ENCODE assay signal across 8 cellular contexts in genomic region chr11:74739546-74740270, GRCh38. TPM values are rescaled to one million over a fixed set of nuclear protein-coding genes. Genes with fewer than 3 reads are reported as not detected.
DNase-seq lines count a peak whose midpoint lies in the region; ATAC-seq and TF ChIP-seq lines count a peak whose summit lies in the region.

No MANE protein-coding gene starts in this region.

- H3K27ac ChIP-seq in OCI-LY3 (ENCODE audit: low read length) (no peak overlapping the region), psoas muscle (no peak overlapping the region)

- H3K4me1 ChIP-seq in Caco-2 = no peaks in the 10 kb centered on the region; the same call in 1 of the 2 replicates
- H3K4me1 ChIP-seq in OCI-LY3 (ENCODE audit: low read length) = peaks cover 4% of the 10 kb centered on the region
- no peaks in the 10 kb centered on the region for H3K4me1 ChIP-seq in psoas muscle

- no peaks in the 10 kb centered on the region for H3K79me2 ChIP-seq in OCI-LY3 (ENCODE audit: low read length)

- intact Hi-C loops in Caco-2 (cut with micrococcal nuclease; ENCODE audit: unreplicated experiment) = loop anchor here (1.0 kb wide), 2 partner anchors 9 to 37 kb away; partner anchors contain the start of gene RNF169
- intact Hi-C loops in head of caudate nucleus (cut with DNase I) = no loop called here
- intact Hi-C loops in psoas muscle (cut with DNase I) = loop anchor here in 1 of 2 donors (10.0 kb wide), 1 partner anchor 285 kb away; no protein-coding TSS in a partner anchor

- H3K4me3 ChIP-seq in Caco-2 (ENCODE audit: low read depth, low read length) (no peak overlapping the region), OCI-LY3 (ENCODE audit: low read length) (no peak overlapping the region), psoas muscle (no peak overlapping the region)

- H3K27me3 Mint-ChIP-seq in Caco-2 (ENCODE audit: insufficient read depth, unreplicated experiment) = no peaks in the 10 kb centered on the region
- peaks cover 28% of the 10 kb centered on the region for H3K27me3 Mint-ChIP-seq in activated naive CD4-positive, alpha-beta T cell treated with anti-CD3 and anti-CD28 coated beads, Interleukin-2, amount 10 ng/mL, durations not matched to agents 7 days and 5 days

- 13 to 20% (median 18%) methylated on average over 8 of the region's 8 CpGs for WGBS in psoas muscle, 3 donors

- peak; percentile 93 to 95 for TF ChIP-seq CTCF in Caco-2 (IDR thresholded peaks at IDR 0.05; ENCODE audit: insufficient read depth in 1 of 2, low read depth in 1 of 2, low read length in 1 of 2, severe bottlenecking in 1 of 2, unreplicated experiment in 1 of 2)
- TF ChIP-seq CTCF in OCI-LY3 (IDR thresholded peaks at IDR 0.05; ENCODE audit: low read depth, low read length) = peak; percentile 97
- TF ChIP-seq CTCF in psoas muscle (IDR thresholded peaks at IDR 0.05) = peak; percentile 92

- POLR2A ChIA-PET in Caco-2 (lab: Charles Lee) (interaction anchor here (0.5 kb wide), 1 partner anchor 11 kb away, joined by 7 read pairs; no protein-coding TSS in a partner anchor), HEK293T (lab: Yijun Ruan, JAX) (interaction anchor here (1.0 kb wide), 1 partner anchor 10 kb away, joined by 4 read pairs; no protein-coding TSS in a partner anchor)

- CTCF ChIA-PET in Caco-2 (lab: Charles Lee) = interaction anchor here (0.7 to 3.2 kb wide), 10 partner anchors 9 to 67 kb away, joined by 3 to 48 read pairs (median 5); partner anchors contain the start of gene RNF169
- CTCF ChIA-PET in HEK293T (lab: Yijun Ruan, JAX) = interaction anchor here (0.5 to 2.0 kb wide), 13 partner anchors 10 to 1175 kb away, joined by 3 to 14 read pairs (median 3); no protein-coding TSS in a partner anchor
- CTCF ChIA-PET in activated naive CD4-positive, alpha-beta T cell treated with anti-CD3 and anti-CD28 coated beads, Interleukin-2, amount 10 ng/mL, durations not matched to agents 7 days and 5 days (lab: Charles Lee) = interaction anchor here (0.7 to 4.2 kb wide), 15 partner anchors 8 to 350 kb away, joined by 3 to 26 read pairs (median 4); no protein-coding TSS in a partner anchor

- no TSS peak for BruUV-seq in Caco-2 (replicated peaks; lab: Mats Ljungman, UMichigan)

- H3K4me2 ChIP-seq in OCI-LY3 (ENCODE audit: low read length) = peak overlapping the region; percentile 1; the same call in 1 of the 2 replicates

- no peaks in the 10 kb centered on the region for H3K27me3 ChIP-seq in Caco-2 (replicated peaks; ENCODE audit: control insufficient read depth, insufficient read depth, low read length)
- H3K27me3 ChIP-seq in OCI-LY3 (ENCODE audit: low read depth, low read length) = peaks cover 17% of the 10 kb centered on the region
- peaks cover 0 to 2% (median 0%) of the 10 kb centered on the region in 3 donors for H3K27me3 ChIP-seq in psoas muscle (ENCODE audit: insufficient read depth in 3 of 3, low read length in 2 of 3)

- H3K36me3 ChIP-seq in Caco-2 (ENCODE audit: control insufficient read depth, insufficient read depth, low read length) (no peaks in the 10 kb centered on the region), OCI-LY3 (replicated peaks; ENCODE audit: low read depth, low read length) (no peaks in the 10 kb centered on the region), psoas muscle (ENCODE audit: insufficient read depth in 1 of 2, low read depth in 1 of 2) (no peaks in the 10 kb centered on the region)

- no peaks in the 10 kb centered on the region for H4K20me1 ChIP-seq in OCI-LY3 (ENCODE audit: insufficient read depth, low read length)

- no peak overlapping the region for H3K4me3 Mint-ChIP-seq in Caco-2 (ENCODE audit: unreplicated experiment)
- no peak overlapping the region for H3K4me3 Mint-ChIP-seq in activated naive CD4-positive, alpha-beta T cell treated with anti-CD3 and anti-CD28 coated beads, Interleukin-2, amount 10 ng/mL, durations not matched to agents 7 days and 5 days

- H2AFZ ChIP-seq in OCI-LY3 (ENCODE audit: low read depth, low read length) = no peak overlapping the region; the same call in 1 of the 2 replicates

- DNase-seq in Caco-2 (peak; percentile 75 to 82), HEK293T (ENCODE audit: extremely low spot score) (peak; percentile 80), head of caudate nucleus (peak in 38 of 42 donors; percentile 31 to 79 (median 57)), psoas muscle (peak; percentile 27 to 69), ureter (ENCODE audit: low spot score) (no peak)
- DNase-seq in activated naive CD4-positive, alpha-beta T cell treated with anti-CD3 and anti-CD28 coated beads, Interleukin-2, amount 10 ng/mL, durations not matched to agents 7 days and 5 days = peak; percentile 54

- peaks cover 9% of the 10 kb centered on the region for H3K9me3 Mint-ChIP-seq in Caco-2 (ENCODE audit: unreplicated experiment)
- H3K9me3 Mint-ChIP-seq in activated naive CD4-positive, alpha-beta T cell treated with anti-CD3 and anti-CD28 coated beads, Interleukin-2, amount 10 ng/mL, durations not matched to agents 7 days and 5 days = no peaks in the 10 kb centered on the region

- no peaks in the 10 kb centered on the region for H3K36me3 Mint-ChIP-seq in Caco-2 (ENCODE audit: insufficient read depth, unreplicated experiment)
- no peaks in the 10 kb centered on the region for H3K36me3 Mint-ChIP-seq in activated naive CD4-positive, alpha-beta T cell treated with anti-CD3 and anti-CD28 coated beads, Interleukin-2, amount 10 ng/mL, durations not matched to agents 7 days and 5 days

- no peak overlapping the region for H3K27ac Mint-ChIP-seq in Caco-2 (ENCODE audit: unreplicated experiment)
- no peak overlapping the region for H3K27ac Mint-ChIP-seq in activated naive CD4-positive, alpha-beta T cell treated with anti-CD3 and anti-CD28 coated beads, Interleukin-2, amount 10 ng/mL, durations not matched to agents 7 days and 5 days

- H3K4me1 Mint-ChIP-seq in Caco-2 (ENCODE audit: low read depth, unreplicated experiment) = peaks cover 5% of the 10 kb centered on the region
- no peaks in the 10 kb centered on the region for H3K4me1 Mint-ChIP-seq in activated naive CD4-positive, alpha-beta T cell treated with anti-CD3 and anti-CD28 coated beads, Interleukin-2, amount 10 ng/mL, durations not matched to agents 7 days and 5 days

- peak; percentile 89 to 97 (median 92) for ATAC-seq in psoas muscle
- ATAC-seq in GM19023 (IDR thresholded peaks at IDR 0.05; ENCODE audit: unreplicated experiment) = no peak

- H3K9me3 ChIP-seq in Caco-2 = peaks cover 5% of the 10 kb centered on the region
- H3K9me3 ChIP-seq in OCI-LY3 (ENCODE audit: insufficient read depth, low read length) = no peaks in the 10 kb centered on the region
- H3K9me3 ChIP-seq in psoas muscle = no peaks in the 10 kb centered on the region

- H3K9ac ChIP-seq in OCI-LY3 (ENCODE audit: low read length) = no peak overlapping the region

TF ChIP-seq in HEK293T, 16 proteins besides CTCF, POLR2A, EP300 and RAD21:
- TF ChIP-seq ZNF384 (IDR thresholded peaks at IDR 0.05) (no peak), SUZ12 (IDR thresholded peaks at IDR 0.05) (no peak), CTBP1 (IDR thresholded peaks at IDR 0.05; ENCODE audit: borderline replicate concordance) (no peak), LEF1 (IDR thresholded peaks at IDR 0.05; ENCODE audit: borderline replicate concordance) (no peak), L3MBTL2 (conservative IDR thresholded peaks at IDR 0.05) (no peak), FOXA1 (IDR thresholded peaks at IDR 0.05) (no peak), HDGF (IDR thresholded peaks at IDR 0.05; ENCODE audit: borderline replicate concordance) (no peak), TARDBP (IDR thresholded peaks at IDR 0.05) (no peak), ELF4 (IDR thresholded peaks at IDR 0.05) (no peak), FOXM1 (IDR thresholded peaks at IDR 0.05; ENCODE audit: borderline replicate concordance) (no peak), NFRKB (IDR thresholded peaks at IDR 0.05) (no peak), SP1 (IDR thresholded peaks at IDR 0.05) (no peak), BHLHE40 (IDR thresholded peaks at IDR 0.05; ENCODE audit: borderline replicate concordance) (no peak), ARNT (IDR thresholded peaks at IDR 0.05) (no peak), FOXK2 (IDR thresholded peaks at IDR 0.05) (no peak)
- TF ChIP-seq, protein P1, sequence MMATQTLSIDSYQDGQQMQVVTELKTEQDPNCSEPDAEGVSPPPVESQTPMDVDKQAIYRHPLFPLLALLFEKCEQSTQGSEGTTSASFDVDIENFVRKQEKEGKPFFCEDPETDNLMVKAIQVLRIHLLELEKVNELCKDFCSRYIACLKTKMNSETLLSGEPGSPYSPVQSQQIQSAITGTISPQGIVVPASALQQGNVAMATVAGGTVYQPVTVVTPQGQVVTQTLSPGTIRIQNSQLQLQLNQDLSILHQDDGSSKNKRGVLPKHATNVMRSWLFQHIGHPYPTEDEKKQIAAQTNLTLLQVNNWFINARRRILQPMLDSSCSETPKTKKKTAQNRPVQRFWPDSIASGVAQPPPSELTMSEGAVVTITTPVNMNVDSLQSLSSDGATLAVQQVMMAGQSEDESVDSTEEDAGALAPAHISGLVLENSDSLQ (IDR thresholded peaks at IDR 0.05) = no peak

RNA-seq across cellular contexts. Expression of gene CHRDL2, which starts 8.5 kb away (rescaled TPM):
- total RNA-seq in Caco-2 (2022) (2.5 and 3.4 TPM in 2 replicates), psoas muscle (10 to 100 TPM in 3 of 4 donors, 1 to 10 TPM in 1; 2.2 to 14.1 (median 12.7) TPM), ureter (3.2 TPM)
- 1 to 10 TPM in 1 of 3 donors, under 1 TPM in 2; 0.39 to 3.1 (median 0.61) TPM for polyA plus RNA-seq in psoas muscle

RNA-seq across cellular contexts. Expression of gene RNF169, which starts 8.9 kb away (rescaled TPM):
- total RNA-seq in Caco-2 (2022) (28.0 and 28.7 TPM in 2 replicates), psoas muscle (10 to 100 TPM; 14.0 to 15.9 (median 14.8) TPM), ureter (21.6 TPM)
- 1 to 10 TPM; 3.9 to 5.8 (median 5.1) TPM for polyA plus RNA-seq in psoas muscle
